Comparison of ENCODE assay signal across 19 cellular contexts in the genomic region with DNA sequence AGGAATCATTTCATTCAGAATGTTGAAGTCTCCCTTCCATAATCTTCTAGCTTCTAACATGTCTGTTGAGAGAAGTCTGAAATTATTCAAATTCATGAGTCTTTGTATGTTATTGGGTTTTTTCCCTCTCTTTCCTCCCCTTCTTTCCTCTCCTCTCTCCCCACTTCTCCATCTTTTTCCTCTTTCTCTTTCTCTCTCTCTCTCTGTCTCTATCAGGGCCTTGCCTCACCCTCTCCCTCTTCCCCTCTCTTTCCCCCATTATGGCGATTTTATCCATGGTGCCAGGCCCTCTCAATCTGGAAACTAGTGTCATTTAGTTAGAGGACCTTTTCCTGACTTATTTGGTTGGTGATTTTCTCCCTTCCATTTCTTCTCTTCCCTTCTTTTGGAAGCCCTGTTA.
DNase-seq lines count a peak whose midpoint lies in the region; ATAC-seq and TF ChIP-seq lines count a peak whose summit lies in the region.
"Had no signal": no experiment of that assay in that cellular context is flagged by ENCODE, and none has a peak within 500 bp of the region (broad histone marks: within the 10 kb centered on the region; RNA-seq: fewer than 3 reads in every experiment).

No MANE protein-coding gene starts in this region.

- WGBS in smooth muscle cell (ENCODE audit: low lambda C conversion rate) = 94% methylated on average over 1 of the region's 1 CpG

- ATAC-seq in HG02970 (IDR thresholded peaks at IDR 0.05; ENCODE audit: low FRiP score, unreplicated experiment) = no peak
- ATAC-seq: GM12878 had no signal

- H3K36me3 ChIP-seq in BLaER1 (no peaks in the 10 kb centered on the region), Karpas-422 (ENCODE audit: insufficient read depth, low read length) (no peaks in the 10 kb centered on the region), smooth muscle cell (ENCODE audit: low read depth) (no peaks in the 10 kb centered on the region)
- H3K36me3 ChIP-seq: HAP-1 had no signal

- no peaks in the 10 kb centered on the region for H3K79me2 ChIP-seq in Karpas-422 (ENCODE audit: low read length)
- no peaks in the 10 kb centered on the region for H3K79me2 ChIP-seq in smooth muscle cell (ENCODE audit: low read depth)

- no peak overlapping the region for H2AFZ ChIP-seq in Karpas-422 (ENCODE audit: low read length)
- H2AFZ ChIP-seq in smooth muscle cell (ENCODE audit: low read depth) = no peak overlapping the region

- H3K4me2 ChIP-seq in BLaER1 (peak overlapping the region; percentile 53; the same call in 1 of the 2 replicates), Karpas-422 (ENCODE audit: low read depth, low read length, poor library complexity, severe bottlenecking) (peak overlapping the region; percentile 75), smooth muscle cell (peak overlapping the region; percentile 60)

- H3K4me3 ChIP-seq in BLaER1 (no peak overlapping the region), Karpas-422 (ENCODE audit: low read length) (no peak overlapping the region), smooth muscle cell (no peak overlapping the region)
- H3K4me3 ChIP-seq: GM12878, HAP-1 had no signal

- TF ChIP-seq CTCF in smooth muscle cell (IDR thresholded peaks at IDR 0.05; ENCODE audit: borderline replicate concordance, insufficient read depth, poor library complexity, severe bottlenecking) = no peak

- H3K9me3 ChIP-seq in BLaER1 = no peaks in the 10 kb centered on the region
- H3K9me3 ChIP-seq in Karpas-422 (ENCODE audit: low read length) = no peaks in the 10 kb centered on the region
- H3K9me3 ChIP-seq in smooth muscle cell (replicated peaks; ENCODE audit: low read depth) = no peaks in the 10 kb centered on the region
- H3K9me3 ChIP-seq: HAP-1 had no signal

- H3K9ac ChIP-seq in BLaER1 (no peak overlapping the region), Karpas-422 (ENCODE audit: low read length) (no peak overlapping the region), smooth muscle cell (ENCODE audit: low read depth) (no peak overlapping the region)

- no peak for DNase-seq in Karpas-422
- DNase-seq in OCI-M2 (lab: John Stamatoyannopoulos, UW; ENCODE audit: unreplicated experiment) = peak; percentile 75
- DNase-seq in smooth muscle cell (lab: John Stamatoyannopoulos, UW; ENCODE audit: unreplicated experiment) = no peak
- DNase-seq in activated gamma-delta T cell (lab: John Stamatoyannopoulos, UW) = no peak
- DNase-seq in NCI-H2171 (lab: John Stamatoyannopoulos, UW) = no peak
- DNase-seq: 8988T; C1 segment of cervical spinal cord; CD4-positive, CD25-positive, alpha-beta regulatory T cell; CD8-positive, alpha-beta memory T cell; COR-L47; DMS 273 treated with DMSO at 0.1 percent for 48 hours; DMS53; DND-41; EL; IMR-90 had no signal

- H3K4me1 ChIP-seq in BLaER1 (peaks cover 22% of the 10 kb centered on the region), Karpas-422 (ENCODE audit: low read length) (peaks cover 37% of the 10 kb centered on the region), smooth muscle cell (ENCODE audit: low read depth) (peaks cover 21% of the 10 kb centered on the region)

- no peaks in the 10 kb centered on the region for H3K9me2 ChIP-seq in Karpas-422 (replicated peaks; ENCODE audit: insufficient read depth, low read length)

- peak overlapping the region; percentile 18; the same call in 1 of the 2 replicates for H3K27ac ChIP-seq in BLaER1
- H3K27ac ChIP-seq in Karpas-422 (ENCODE audit: low read length) = no peak overlapping the region
- no peak overlapping the region for H3K27ac ChIP-seq in smooth muscle cell (ENCODE audit: low read depth)

- H4K20me1 ChIP-seq in BLaER1 = no peaks in the 10 kb centered on the region
- no peaks in the 10 kb centered on the region for H4K20me1 ChIP-seq in Karpas-422 (ENCODE audit: insufficient read depth, low read depth, low read length)
- no peaks in the 10 kb centered on the region for H4K20me1 ChIP-seq in smooth muscle cell (ENCODE audit: low read depth)

- H3K27me3 ChIP-seq in BLaER1 (no peaks in the 10 kb centered on the region), Karpas-422 (ENCODE audit: low read length) (no peaks in the 10 kb centered on the region), smooth muscle cell (ENCODE audit: low read depth) (no peaks in the 10 kb centered on the region)

- peaks cover 9% of the 10 kb centered on the region for H3F3A ChIP-seq in smooth muscle cell (ENCODE audit: low read depth)
